ENCODE assay signal across 32 cellular contexts in the genomic region with DNA sequence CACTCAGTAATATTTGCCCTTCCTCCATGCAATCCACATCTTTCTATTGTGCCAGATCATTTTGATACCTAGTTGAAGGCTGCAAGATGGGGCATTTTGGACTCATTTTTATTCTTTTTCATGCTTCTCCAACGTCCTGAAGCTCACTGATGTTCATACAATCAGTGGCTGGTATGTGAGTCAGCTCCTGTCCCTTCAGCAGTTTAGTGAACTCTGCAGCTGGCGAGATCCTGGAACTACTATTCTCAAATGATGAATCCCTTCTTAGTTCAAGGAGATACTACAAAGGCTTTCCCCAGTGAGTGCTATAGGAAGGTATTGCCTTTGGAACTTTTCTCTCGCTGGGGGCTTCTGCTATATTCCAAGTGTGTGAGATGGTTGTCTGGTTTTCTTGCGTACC. TPM values are rescaled to one million over a fixed set of nuclear protein-coding genes. Genes with fewer than 3 reads are reported as not detected.
"Had no signal": no experiment of that assay in that cellular context is flagged by ENCODE, and none has a peak within 500 bp of the region (broad histone marks: within the 10 kb centered on the region; RNA-seq: fewer than 3 reads in every experiment).

No MANE protein-coding gene starts in this region.

- H3K27ac ChIP-seq: breast epithelium, pancreas, prostate gland, sigmoid colon, uterus, WERI-Rb-1 had no signal

- ATAC-seq: activated CD4-positive, CD25-positive, alpha-beta regulatory T cell treated with anti-CD3 and anti-CD28 coated beads, Interleukin-2, amount 50 U/mL, for 24 hours; activated T-cell treated with anti-CD3 and anti-CD28 coated beads, Interleukin-2, amount 50 U/mL, for 4 hours; activated T-helper 17 cell treated with anti-CD3 and anti-CD28 coated beads, Interleukin-2, amount 50 U/mL, for 72 hours; left cardiac atrium; stimulated activated memory B cell treated with anti-CD40 and anti-IgM and Interleukin-4, amounts not matched to agents 10 μg/mL and 1 μg/mL and 100 μg/mL, for 72 hours; stimulated activated naive CD8-positive, alpha-beta T cell treated with anti-CD3 and anti-CD28 coated beads, Interleukin-15, amount 100 ng/mL, for 72 hours had no signal

- H3K4me1 ChIP-seq: breast epithelium, prostate gland, sigmoid colon, uterus had no signal

- H3K27me3 ChIP-seq: breast epithelium, pancreas, sigmoid colon, uterus had no signal

- H3K36me3 ChIP-seq: breast epithelium, pancreas, prostate gland, sigmoid colon, uterus, WERI-Rb-1 had no signal

- H3K27ac Mint-ChIP-seq: activated T-helper 17 cell treated with anti-CD3 and anti-CD28 coated beads, Interleukin-2, amount 50 U/mL, for 72 hours; mesothelial cell of epicardium; naive B cell; stimulated activated memory B cell treated with anti-CD40 and anti-IgM and Interleukin-4, amounts not matched to agents 10 μg/mL and 1 μg/mL and 100 μg/mL, for 72 hours; stimulated activated naive CD8-positive, alpha-beta T cell treated with anti-CD3 and anti-CD28 coated beads, Interleukin-15, amount 100 ng/mL, for 72 hours; T-helper 1 cell treated with Interleukin-12 subunit alpha and Interleukin-12 subunit beta and Interleukin-4 antibody, amounts not matched to agents 30 μg/mL and 1 μg/mL, for 36 hours; type B pancreatic cell had no signal

- H3K36me3 Mint-ChIP-seq: mesothelial cell of epicardium; naive B cell; stimulated activated memory B cell treated with anti-CD40 and anti-IgM and Interleukin-4, amounts not matched to agents 10 μg/mL and 1 μg/mL and 100 μg/mL, for 72 hours; type B pancreatic cell had no signal

- DNase-seq: activated CD4-positive, alpha-beta T cell treated with anti-CD3 and anti-CD28 coated beads for 48 hours; activated CD4-positive, alpha-beta T cell treated with anti-CD3 and anti-CD28 coated beads, Interleukin-2, amount 50 U/mL, for 48 hours; activated CD8-positive, alpha-beta memory T cell treated with anti-CD3 and anti-CD28 coated beads for 24 hours; activated CD8-positive, alpha-beta memory T cell treated with anti-CD3 and anti-CD28 coated beads, Interleukin-2, amount 50 U/mL, for 4 hours; activated gamma-delta T cell treated with Interleukin-2 at 50 U/mL for 16 hours; activated naive CD4-positive, alpha-beta T cell treated with anti-CD3 and anti-CD28 coated beads, Interleukin-2, amount 50 U/mL, for 16 hours; activated T-cell treated with anti-CD3 and anti-CD28 coated beads, Interleukin-2, amount 50 U/mL, for 4 hours; amniotic stem cell; central memory CD4-positive, alpha-beta T cell; foreskin melanocyte; left cardiac atrium; mammary epithelial cell; naive B cell; pancreas; sigmoid colon; stimulated activated CD4-positive, alpha-beta T cell treated with anti-CD3 and anti-CD28 coated beads, Interleukin-1b, Interleukin-23, amount 100 ng/mL, for 48 hours; stimulated activated CD4-positive, alpha-beta T cell treated with anti-CD3 and anti-CD28 coated beads, Interleukin-4, amount 100 ng/mL, for 4 hours; stimulated activated CD8-positive, alpha-beta memory T cell treated with anti-CD3 and anti-CD28 coated beads, Interleukin-4, amount 100 ng/mL, for 48 hours; stimulated activated naive CD8-positive, alpha-beta T cell treated with anti-CD3 and anti-CD28 coated beads, Interleukin-15, amount 100 ng/mL, for 72 hours; substantia nigra; T-helper 9 cell; uterus; WERI-Rb-1 had no signal

- H3K4me1 Mint-ChIP-seq: activated T-helper 17 cell treated with anti-CD3 and anti-CD28 coated beads, Interleukin-2, amount 50 U/mL, for 72 hours; naive B cell; stimulated activated memory B cell treated with anti-CD40 and anti-IgM and Interleukin-4, amounts not matched to agents 10 μg/mL and 1 μg/mL and 100 μg/mL, for 72 hours; stimulated activated naive CD8-positive, alpha-beta T cell treated with anti-CD3 and anti-CD28 coated beads, Interleukin-15, amount 100 ng/mL, for 72 hours had no signal

- H3K4me3 Mint-ChIP-seq: activated T-cell treated with anti-CD3 and anti-CD28 coated beads, Interleukin-2, amount 50 U/mL, for 4 hours; activated T-helper 17 cell treated with anti-CD3 and anti-CD28 coated beads, Interleukin-2, amount 50 U/mL, for 72 hours; mesothelial cell of epicardium; naive B cell; stimulated activated memory B cell treated with anti-CD40 and anti-IgM and Interleukin-4, amounts not matched to agents 10 μg/mL and 1 μg/mL and 100 μg/mL, for 72 hours; stimulated activated naive CD8-positive, alpha-beta T cell treated with anti-CD3 and anti-CD28 coated beads, Interleukin-15, amount 100 ng/mL, for 72 hours; T-helper 1 cell treated with Interleukin-12 subunit alpha and Interleukin-12 subunit beta and Interleukin-4 antibody, amounts not matched to agents 30 μg/mL and 1 μg/mL, for 36 hours; type B pancreatic cell had no signal

- H3K4me3 ChIP-seq: breast epithelium, pancreas, prostate gland, sigmoid colon, smooth muscle cell, uterus had no signal

- H3K4me2 ChIP-seq: smooth muscle cell had no signal

- H3K9me3 ChIP-seq: pancreas, prostate gland, uterus had no signal

RNA-seq across cellular contexts. Expression of gene CCDC149, which starts 9.6 kb away (rescaled TPM):
- total RNA-seq: activated T-cell treated with anti-CD3 and anti-CD28 coated beads, Interleukin-2, amount 50 U/mL, for 4 hours; activated T-helper 17 cell treated with anti-CD3 and anti-CD28 coated beads, Interleukin-2, amount 50 U/mL, for 72 hours had no signal
